In genomic region chr1:11771481-11772043, GRCh38 we compare ENCODE assay signal across 18 cellular contexts. TPM values are rescaled to one million over a fixed set of nuclear protein-coding genes. Genes with fewer than 3 reads are reported as not detected.
A peak's percentile ranks its signal among the peaks of the same experiment; 100 is the strongest.
DNase-seq lines count a peak whose midpoint lies in the region; ATAC-seq and TF ChIP-seq lines count a peak whose summit lies in the region.
"Had no signal": no experiment of that assay in that cellular context is flagged by ENCODE, and none has a peak within 500 bp of the region (broad histone marks: within the 10 kb centered on the region; RNA-seq: fewer than 3 reads in every experiment).

No MANE protein-coding gene starts in this region.

- H3K79me2 ChIP-seq in Karpas-422 (ENCODE audit: low read length): no peaks in the 10 kb centered on the region

- TF ChIP-seq CTCF in left ventricle myocardium inferior (IDR thresholded peaks at IDR 0.05; ENCODE audit: borderline replicate concordance): no peak
- no peak for TF ChIP-seq CTCF in chondrocyte (IDR thresholded peaks at IDR 0.05)
- TF ChIP-seq CTCF in prostate gland (IDR thresholded peaks at IDR 0.05): no peak

- H3K4me2 ChIP-seq in BLaER1 treated with 17β-estradiol and CSF1 and Interleukin-3, amounts not matched to agents 10 nM and 100 nM: peak overlapping the region in 9 of 11 experiments; percentile 27 to 65 (median 47); a peak in 15 of 22 replicates
- H3K4me2 ChIP-seq in Karpas-422 (ENCODE audit: low read depth, low read length, poor library complexity, severe bottlenecking) (peak overlapping the region; percentile 52), neuronal stem cell (ENCODE audit: insufficient read depth, low read length, poor library complexity, severe bottlenecking) (no peak overlapping the region)
- H3K4me2 ChIP-seq: GM23338 had no signal

- DNase-seq in left cardiac atrium (peak; percentile 15), left ventricle myocardium inferior (no peak), Karpas-422 (no peak), neuronal stem cell (ENCODE audit: low spot score) (no peak), chondrocyte (ENCODE audit: low spot score) (no peak), prostate gland (ENCODE audit: low spot score) (no peak)
- DNase-seq in effector CD4-positive, alpha-beta T cell: no peak
- DNase-seq: 8988T; C1 segment of cervical spinal cord; Caco-2; CD4-positive, alpha-beta T cell; HCEC 1CT had no signal

- H3K9me3 ChIP-seq in left ventricle myocardium inferior (replicated peaks): no peaks in the 10 kb centered on the region
- H3K9me3 ChIP-seq in BLaER1 treated with 17β-estradiol and CSF1 and Interleukin-3, amounts not matched to agents 10 nM and 100 nM (replicated peaks in 1 of 11): no peaks in the 10 kb centered on the region
- no peaks in the 10 kb centered on the region for H3K9me3 ChIP-seq in Karpas-422 (ENCODE audit: low read length)
- no peaks in the 10 kb centered on the region for H3K9me3 ChIP-seq in neuronal stem cell (replicated peaks in 1 of 2; ENCODE audit: control insufficient read depth in 2 of 2, insufficient read depth in 1 of 2, low read depth in 1 of 2, low read length in 2 of 2)
- no peaks in the 10 kb centered on the region for H3K9me3 ChIP-seq in prostate gland
- H3K9me3 ChIP-seq: Caco-2 had no signal

- H2BK5ac ChIP-seq in neuronal stem cell (ENCODE audit: low read length): no peak overlapping the region

- no peaks in the 10 kb centered on the region for H3K4me1 Mint-ChIP-seq in chondrocyte (ENCODE audit: low read depth)

- H3K27ac Mint-ChIP-seq in chondrocyte (ENCODE audit: unreplicated experiment): no peak overlapping the region
- H3K27ac Mint-ChIP-seq: CD4-positive, alpha-beta T cell; GM23338; IgD-negative memory B cell had no signal

- no peaks in the 10 kb centered on the region for H3K79me1 ChIP-seq in neuronal stem cell (ENCODE audit: low read depth, low read length)

- no peaks in the 10 kb centered on the region for H3K9me2 ChIP-seq in Karpas-422 (replicated peaks; ENCODE audit: insufficient read depth, low read length)

- no peak overlapping the region for H4K91ac ChIP-seq in neuronal stem cell (ENCODE audit: low read depth, low read length, poor library complexity)

- H3K4me3 ChIP-seq in left ventricle myocardium inferior (no peak overlapping the region), Karpas-422 (ENCODE audit: low read length) (peak overlapping the region; percentile 35; the same call in 1 of the 2 replicates), neuronal stem cell (ENCODE audit: low read length in 2 of 2) (peak overlapping the region in 1 of 2 donors; percentile 18), prostate gland (no peak overlapping the region)
- H3K4me3 ChIP-seq in BLaER1 treated with 17β-estradiol and CSF1 and Interleukin-3, amounts not matched to agents 10 nM and 100 nM: no peak overlapping the region
- H3K4me3 ChIP-seq: GM23338 had no signal

- H3K4me1 ChIP-seq in left ventricle myocardium inferior (peaks cover 9% of the 10 kb centered on the region), Karpas-422 (ENCODE audit: low read length) (peaks cover 14% of the 10 kb centered on the region), neuronal stem cell (ENCODE audit: control insufficient read depth in 2 of 2, insufficient read depth in 1 of 2, low read depth in 1 of 2, low read length in 2 of 2) (no peaks in the 10 kb centered on the region), prostate gland (replicated peaks) (no peaks in the 10 kb centered on the region)
- H3K4me1 ChIP-seq in BLaER1 treated with 17β-estradiol and CSF1 and Interleukin-3, amounts not matched to agents 10 nM and 100 nM: peaks cover 22 to 34% (median 28%) of the 10 kb centered on the region in 10 experiments

- no CpG with 5 or more reads among the region's 11 CpGs for WGBS in neuronal stem cell (ENCODE audit: extremely low coverage in 2 of 2, insufficient read length in 2 of 2, insufficient replicate concordance in 1 of 2), 2 donors
- 78% methylated on average over 11 of the region's 11 CpGs for WGBS in prostate gland

- no peak overlapping the region for H2BK12ac ChIP-seq in neuronal stem cell (ENCODE audit: low read length)

- H2AFZ ChIP-seq in Karpas-422 (ENCODE audit: low read length): peak overlapping the region; percentile 69; the same call in 1 of the 2 replicates
- H2AFZ ChIP-seq in neuronal stem cell (ENCODE audit: low read length): no peak overlapping the region

- H2BK15ac ChIP-seq in neuronal stem cell (ENCODE audit: low read length): no peak overlapping the region

- H3K27me3 Mint-ChIP-seq in chondrocyte (ENCODE audit: low read depth): peaks cover 6% of the 10 kb centered on the region
- H3K27me3 Mint-ChIP-seq: CD4-positive, alpha-beta T cell had no signal

- no peak overlapping the region for H4K8ac ChIP-seq in neuronal stem cell (ENCODE audit: low read depth, low read length)

- H3K14ac ChIP-seq in neuronal stem cell (ENCODE audit: low read length): no peak overlapping the region

- H3K4me3 Mint-ChIP-seq in chondrocyte (ENCODE audit: unreplicated experiment): no peak overlapping the region
- H3K4me3 Mint-ChIP-seq: CD4-positive, alpha-beta T cell; GM23338 had no signal

- H3K9ac ChIP-seq in BLaER1 treated with 17β-estradiol and CSF1 and Interleukin-3, amounts not matched to agents 10 nM and 100 nM: peak overlapping the region in 2 of 11 experiments; percentile 8 to 19; a peak in 1 of 22 replicates
- H3K9ac ChIP-seq in Karpas-422 (ENCODE audit: low read length) (peak overlapping the region; percentile 49), neuronal stem cell (ENCODE audit: low read depth, low read length, poor library complexity) (no peak overlapping the region)

- peak overlapping the region; percentile 23 for H2AK5ac ChIP-seq in neuronal stem cell (ENCODE audit: low read depth, low read length)

- no peak overlapping the region for H2BK120ac ChIP-seq in neuronal stem cell (ENCODE audit: low read depth, low read length)

- no peaks in the 10 kb centered on the region for H4K20me1 ChIP-seq in BLaER1 treated with 17β-estradiol and CSF1 and Interleukin-3, amounts not matched to agents 10 nM and 100 nM
- no peaks in the 10 kb centered on the region for H4K20me1 ChIP-seq in Karpas-422 (ENCODE audit: insufficient read depth, low read depth, low read length)

- no peaks in the 10 kb centered on the region for H3K27me3 ChIP-seq in left ventricle myocardium inferior (ENCODE audit: low read depth)
- H3K27me3 ChIP-seq in BLaER1 treated with 17β-estradiol and CSF1 and Interleukin-3, amounts not matched to agents 10 nM and 100 nM: no peaks in the 10 kb centered on the region
- H3K27me3 ChIP-seq in Karpas-422 (ENCODE audit: low read length): no peaks in the 10 kb centered on the region
- peaks cover 0 to 22% (median 0%) of the 10 kb centered on the region in 3 experiments for H3K27me3 ChIP-seq in neuronal stem cell (ENCODE audit: control insufficient read depth in 3 of 3, insufficient read depth in 3 of 3, low read depth in 1 of 3, low read length in 3 of 3)
- H3K27me3 ChIP-seq in prostate gland (replicated peaks; ENCODE audit: insufficient read depth): no peaks in the 10 kb centered on the region

- peak overlapping the region; percentile 15 for H3K18ac ChIP-seq in neuronal stem cell (ENCODE audit: low read length)

- intact Hi-C loops in left cardiac atrium (cut with DNase I): no loop called here
- intact Hi-C loops in left ventricle myocardium inferior (cut with micrococcal nuclease): no loop called here
- intact Hi-C loops in prostate gland (cut with DNase I): no loop called here

- H3K27ac ChIP-seq in left ventricle myocardium inferior (replicated peaks): no peak overlapping the region
- peak overlapping the region in 1 of 11 experiments; percentile 30; a peak in 1 of 22 replicates for H3K27ac ChIP-seq in BLaER1 treated with 17β-estradiol and CSF1 and Interleukin-3, amounts not matched to agents 10 nM and 100 nM
- no peak overlapping the region for H3K27ac ChIP-seq in Karpas-422 (ENCODE audit: low read length)
- no peak overlapping the region for H3K27ac ChIP-seq in neuronal stem cell (replicated peaks; ENCODE audit: low read length)
- H3K27ac ChIP-seq in prostate gland: no peak overlapping the region
- H3K27ac ChIP-seq: HL-60 had no signal

- no peak overlapping the region for H3K23ac ChIP-seq in neuronal stem cell (ENCODE audit: low read depth, low read length, poor library complexity)

- no peak for ATAC-seq in left cardiac atrium

- H3K36me3 Mint-ChIP-seq in chondrocyte (ENCODE audit: low read depth): no peaks in the 10 kb centered on the region
- H3K36me3 Mint-ChIP-seq: IgD-negative memory B cell had no signal

- no peak overlapping the region for H3K4ac ChIP-seq in neuronal stem cell (ENCODE audit: low read length)

- no peak for TF ChIP-seq POLR2A in prostate gland (IDR thresholded peaks at IDR 0.05)

- H3K36me3 ChIP-seq in left ventricle myocardium inferior (no peaks in the 10 kb centered on the region), Karpas-422 (ENCODE audit: insufficient read depth, low read length) (no peaks in the 10 kb centered on the region), neuronal stem cell (replicated peaks in 1 of 2; ENCODE audit: control insufficient read depth in 2 of 2, insufficient read depth in 2 of 2, low read length in 2 of 2) (no peaks in the 10 kb centered on the region), prostate gland (no peaks in the 10 kb centered on the region)
- H3K36me3 ChIP-seq in BLaER1 treated with 17β-estradiol and CSF1 and Interleukin-3, amounts not matched to agents 10 nM and 100 nM: no peaks in the 10 kb centered on the region

- H3K9me3 Mint-ChIP-seq in chondrocyte (ENCODE audit: low read depth): no peaks in the 10 kb centered on the region
- H3K9me3 Mint-ChIP-seq: CD4-positive, alpha-beta T cell; GM23338; IgD-negative memory B cell had no signal

RNA-seq across cellular contexts. Expression of gene C1orf167, which starts 9.6 kb away (rescaled TPM):
- 1 to 10 TPM; 1.2 to 1.3 TPM for total RNA-seq in left cardiac atrium
- total RNA-seq in left ventricle myocardium inferior: 2.5 TPM
- total RNA-seq in Karpas-422 (2014; rRNA removed; shearing (Covaris generic); ENCODE audit: low replicate concordance): not detected in 2 replicates
- polyA plus RNA-seq in neuronal stem cell (2013, experiment 1 of 2): 0.77 TPM
- polyA plus RNA-seq in neuronal stem cell (2013, experiment 2 of 2): 0.60 TPM
- 0.36 TPM in 1 of 3 replicates, not detected in the others for total RNA-seq in chondrocyte
- total RNA-seq in prostate gland: 1 to 10 TPM in 1 of 2 donors, not detected in 1; 10.0 TPM
- total RNA-seq: A673; CD4-positive, alpha-beta T cell; HT1080 had no signal
- polyA plus RNA-seq: IgD-negative memory B cell had no signal

RNA-seq across cellular contexts. Expression of gene MTHFR, which starts 34.2 kb away (rescaled TPM):
- total RNA-seq in left cardiac atrium (10 to 100 TPM; 40.1 to 64.3 TPM), left ventricle myocardium inferior (40.1 TPM), chondrocyte (18.2 to 23.3 TPM (median 22.3 TPM) in 3 replicates), prostate gland (10 to 100 TPM; 27.6 to 75.0 TPM)
- 32.5 and 57.0 TPM in 2 replicates for total RNA-seq in Karpas-422 (2014; rRNA removed; shearing (Covaris generic); ENCODE audit: low replicate concordance)
- polyA plus RNA-seq in neuronal stem cell (2013, experiment 1 of 2): 7.3 TPM
- 7.7 TPM for polyA plus RNA-seq in neuronal stem cell (2013, experiment 2 of 2)

RNA-seq across cellular contexts. Expression of gene CLCN6, which starts 34.4 kb away (rescaled TPM):
- total RNA-seq in left cardiac atrium (10 to 100 TPM; 32.1 to 49.0 TPM), left ventricle myocardium inferior (16.1 TPM), chondrocyte (20.7 to 22.2 TPM (median 21.7 TPM) in 3 replicates), prostate gland (10 to 100 TPM; 13.4 to 45.0 TPM)
- total RNA-seq in Karpas-422 (2014; rRNA removed; shearing (Covaris generic); ENCODE audit: low replicate concordance): 20.0 and 22.0 TPM in 2 replicates
- polyA plus RNA-seq in neuronal stem cell (2013, experiment 1 of 2): 18.0 TPM
- 18.2 TPM for polyA plus RNA-seq in neuronal stem cell (2013, experiment 2 of 2)

RNA-seq across cellular contexts. Expression of gene AGTRAP, which starts 35.6 kb away (rescaled TPM):
- total RNA-seq in left cardiac atrium (10 to 100 TPM; 25.4 to 25.7 TPM), left ventricle myocardium inferior (16.6 TPM), chondrocyte (19.8 to 25.5 TPM (median 23.8 TPM) in 3 replicates), prostate gland (100 to 1,000 TPM; 114 to 123 TPM)
- total RNA-seq in Karpas-422 (2014; rRNA removed; shearing (Covaris generic); ENCODE audit: low replicate concordance): 24.3 and 24.9 TPM in 2 replicates
- polyA plus RNA-seq in neuronal stem cell (2013, experiment 1 of 2): 40.4 TPM
- 41.2 TPM for polyA plus RNA-seq in neuronal stem cell (2013, experiment 2 of 2)
